ENCODE assay signal across 22 cellular contexts in the genomic region with DNA sequence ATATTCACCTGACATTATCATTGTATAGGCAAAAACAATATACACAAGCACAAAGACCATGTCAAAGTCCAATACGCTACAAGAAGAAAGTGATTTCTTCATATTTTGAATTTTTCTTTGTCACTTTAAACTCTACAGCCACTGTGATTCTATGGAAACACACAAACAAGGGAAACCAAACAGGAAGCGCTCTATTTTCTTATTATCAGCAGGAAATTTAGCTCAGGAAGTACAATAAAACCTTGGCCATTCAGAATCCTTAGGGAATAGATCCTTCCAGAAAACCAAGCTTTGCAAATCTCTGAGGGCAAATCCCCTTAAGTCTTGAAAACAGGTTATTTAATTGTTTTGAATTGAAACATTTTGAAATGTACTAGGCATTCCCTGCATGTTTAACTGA.
"Had no signal": no experiment of that assay in that cellular context is flagged by ENCODE, and none has a peak within 500 bp of the region (broad histone marks: within the 10 kb centered on the region; RNA-seq: fewer than 3 reads in every experiment).

No MANE protein-coding gene starts in this region.

- DNase-seq: activated CD4-positive, alpha-beta memory T cell treated with anti-CD3 and anti-CD28 coated beads for 36 hours; activated CD4-positive, alpha-beta T cell treated with anti-CD3 and anti-CD28 coated beads for 48 hours; activated effector memory CD4-positive, alpha-beta T cell treated with anti-CD3 and anti-CD28 coated beads, Interleukin-2, amount 50 U/mL, for 16 hours; activated naive CD4-positive, alpha-beta T cell treated with anti-CD3 and anti-CD28 coated beads, Interleukin-2, amount 10 ng/mL, durations not matched to agents 7 days and 5 days; anterior cingulate cortex; body of pancreas; effector CD4-positive, alpha-beta T cell; foreskin melanocyte; head of caudate nucleus; left colon; mammary epithelial cell; pancreas; psoas muscle; small intestine; stimulated activated CD4-positive, alpha-beta T cell treated with anti-CD3 and anti-CD28 coated beads, Interleukin-2, amount 100 ng/mL, for 48 hours; stimulated activated CD8-positive, alpha-beta memory T cell treated with anti-CD3 and anti-CD28 coated beads, Interleukin-4, amount 100 ng/mL, for 48 hours; stimulated activated naive CD4-positive, alpha-beta T cell; upper lobe of left lung had no signal

- H3K36me3 ChIP-seq: cardiac muscle cell, neutrophil, pancreas, thoracic aorta, upper lobe of left lung had no signal

- H3K4me3 Mint-ChIP-seq: activated CD4-positive, alpha-beta memory T cell treated with anti-CD3 and anti-CD28 coated beads for 36 hours; activated naive CD4-positive, alpha-beta T cell treated with anti-CD3 and anti-CD28 coated beads, Interleukin-2, amount 10 ng/mL, durations not matched to agents 7 days and 5 days; natural killer cell treated with Interleukin-12 subunit alpha and Interleukin-12 subunit beta and Interleukin-15 and Interleukin-18, amount 100 ng/mL, for 72 hours had no signal

- H3K27ac ChIP-seq: body of pancreas, cardiac muscle cell, neutrophil, pancreas, psoas muscle, thoracic aorta had no signal

- H3K27ac Mint-ChIP-seq: activated CD4-positive, alpha-beta memory T cell treated with anti-CD3 and anti-CD28 coated beads for 36 hours; activated naive CD4-positive, alpha-beta T cell treated with anti-CD3 and anti-CD28 coated beads, Interleukin-2, amount 10 ng/mL, durations not matched to agents 7 days and 5 days; natural killer cell treated with Interleukin-12 subunit alpha and Interleukin-12 subunit beta and Interleukin-15 and Interleukin-18, amount 100 ng/mL, for 72 hours had no signal

- H3K27me3 Mint-ChIP-seq: activated naive CD4-positive, alpha-beta T cell treated with anti-CD3 and anti-CD28 coated beads, Interleukin-2, amount 10 ng/mL, durations not matched to agents 7 days and 5 days had no signal

- H3K27me3 ChIP-seq: body of pancreas, cardiac muscle cell, neutrophil, pancreas, upper lobe of left lung had no signal

- H3K4me1 ChIP-seq: body of pancreas, pancreas, psoas muscle had no signal

- H3K4me1 Mint-ChIP-seq: activated naive CD4-positive, alpha-beta T cell treated with anti-CD3 and anti-CD28 coated beads, Interleukin-2, amount 10 ng/mL, durations not matched to agents 7 days and 5 days had no signal

- H3K9me3 Mint-ChIP-seq: activated CD4-positive, alpha-beta memory T cell treated with anti-CD3 and anti-CD28 coated beads for 36 hours; activated naive CD4-positive, alpha-beta T cell treated with anti-CD3 and anti-CD28 coated beads, Interleukin-2, amount 10 ng/mL, durations not matched to agents 7 days and 5 days; natural killer cell treated with Interleukin-12 subunit alpha and Interleukin-12 subunit beta and Interleukin-15 and Interleukin-18, amount 100 ng/mL, for 72 hours had no signal

- H3K36me3 Mint-ChIP-seq: activated CD4-positive, alpha-beta memory T cell treated with anti-CD3 and anti-CD28 coated beads for 36 hours; activated naive CD4-positive, alpha-beta T cell treated with anti-CD3 and anti-CD28 coated beads, Interleukin-2, amount 10 ng/mL, durations not matched to agents 7 days and 5 days; natural killer cell treated with Interleukin-12 subunit alpha and Interleukin-12 subunit beta and Interleukin-15 and Interleukin-18, amount 100 ng/mL, for 72 hours had no signal

- H3K9me3 ChIP-seq: body of pancreas, neutrophil, pancreas, psoas muscle, thoracic aorta, upper lobe of left lung had no signal

- H3K4me3 ChIP-seq: body of pancreas, cardiac muscle cell, pancreas, psoas muscle, thoracic aorta, upper lobe of left lung had no signal
